In genomic region chr11:67113231-67113721, GRCh38 we compare ENCODE assay signal across 10 cellular contexts. TPM values are rescaled to one million over a fixed set of nuclear protein-coding genes. Genes with fewer than 3 reads are reported as not detected.
A peak's percentile ranks its signal among the peaks of the same experiment; 100 is the strongest.
DNase-seq lines count a peak whose midpoint lies in the region; ATAC-seq and TF ChIP-seq lines count a peak whose summit lies in the region.
"Had no signal": no experiment of that assay in that cellular context is flagged by ENCODE, and none has a peak within 500 bp of the region (broad histone marks: within the 10 kb centered on the region; RNA-seq: fewer than 3 reads in every experiment).

No MANE protein-coding gene starts in this region.

- no peaks in the 10 kb centered on the region for H3K27me3 Mint-ChIP-seq in chondrocyte (ENCODE audit: low read depth)

- in situ Hi-C loops in KBM-7 (cut with MboI; ENCODE audit: low pct_unique_long_range_greater_than_20kb, low sequenced_read_pairs): no loop called here

- intact Hi-C loops in esophagus muscularis mucosa (cut with DNase I): no loop called here

- H3K4me1 ChIP-seq in esophagus muscularis mucosa: peaks cover 15 to 32% (median 23%) of the 10 kb centered on the region in 4 donors

- no peak overlapping the region for H3K27ac ChIP-seq in esophagus muscularis mucosa (replicated peaks in 1 of 4)
- H3K27ac ChIP-seq: parathyroid adenoma had no signal

- 88% methylated on average over 5 of the region's 5 CpGs for WGBS in esophagus muscularis mucosa

- TF ChIP-seq POLR2A in esophagus muscularis mucosa (IDR thresholded peaks at IDR 0.05; ENCODE audit: low read depth): no peak

- H3K36me3 ChIP-seq in MG63 (no peaks in the 10 kb centered on the region), esophagus muscularis mucosa (no peaks in the 10 kb centered on the region)

- no peaks in the 10 kb centered on the region for H3K9me3 Mint-ChIP-seq in chondrocyte (ENCODE audit: low read depth)

- no peaks in the 10 kb centered on the region for H3K9me3 ChIP-seq in MG63
- H3K9me3 ChIP-seq in esophagus muscularis mucosa: no peaks in the 10 kb centered on the region

- DNase-seq in GM12864 (ENCODE audit: low read depth) (peak; percentile 98), KBM-7 (peak; percentile 52), chondrocyte (ENCODE audit: low spot score) (peak; percentile 55), MG63 (no peak), cerebellar nuclear complex (lab: John Stamatoyannopoulos, UW) (no peak), esophagus muscularis mucosa (ENCODE audit: extremely low spot score) (no peak)
- DNase-seq: NCI-H226 had no signal

- peaks cover 9% of the 10 kb centered on the region for H3K4me1 Mint-ChIP-seq in chondrocyte (ENCODE audit: low read depth)

- H3K4me3 ChIP-seq in GM12864 (ENCODE audit: low read depth, low read length): no peak overlapping the region
- H3K4me3 ChIP-seq in MG63: no peak overlapping the region
- H3K4me3 ChIP-seq in esophagus muscularis mucosa: no peak overlapping the region

- TF ChIP-seq CTCF in GM12864 (IDR thresholded peaks at IDR 0.05; ENCODE audit: low read depth, low read length, missing control alignments): peak; percentile 2
- TF ChIP-seq CTCF in chondrocyte (IDR thresholded peaks at IDR 0.05): no peak
- no peak for TF ChIP-seq CTCF in esophagus muscularis mucosa (IDR thresholded peaks at IDR 0.05)

- H3K27me3 ChIP-seq in MG63 (no peaks in the 10 kb centered on the region), esophagus muscularis mucosa (no peaks in the 10 kb centered on the region)

- H3K4me3 Mint-ChIP-seq in chondrocyte (ENCODE audit: unreplicated experiment): no peak overlapping the region

- H3K36me3 Mint-ChIP-seq in chondrocyte (ENCODE audit: low read depth): no peaks in the 10 kb centered on the region

- no peak overlapping the region for H3K27ac Mint-ChIP-seq in chondrocyte (ENCODE audit: unreplicated experiment)

- no peak for TF ChIP-seq EP300 in esophagus muscularis mucosa (IDR thresholded peaks at IDR 0.05)

- peak; percentile 40 for ATAC-seq in GM21367 (IDR thresholded peaks at IDR 0.05; ENCODE audit: unreplicated experiment)
- no peak for ATAC-seq in HG03378 (IDR thresholded peaks at IDR 0.05; ENCODE audit: unreplicated experiment)

RNA-seq across cellular contexts. Expression of gene KDM2A, which starts 5.8 kb away (rescaled TPM):
- total RNA-seq in chondrocyte: 53.5 to 58.1 TPM (median 54.3 TPM) in 3 replicates
- 11.8 and 16.7 TPM in 2 replicates for total RNA-seq in MG63 (2014; rRNA removed; shearing (Covaris generic); ENCODE audit: low replicate concordance)
- 10 to 100 TPM; 44.9 to 69.5 (median 51.4) TPM for total RNA-seq in esophagus muscularis mucosa

RNA-seq across cellular contexts. Expression of gene RHOD, which starts 56.6 kb away (rescaled TPM):
- total RNA-seq in chondrocyte (17.4 to 26.5 TPM (median 26.0 TPM) in 3 replicates), esophagus muscularis mucosa (10 to 100 TPM; 14.4 to 34.7 (median 20.4) TPM)
- 27.9 and 85.6 TPM in 2 replicates for total RNA-seq in MG63 (2014; rRNA removed; shearing (Covaris generic); ENCODE audit: low replicate concordance)

Comparison
In these comparisons a context has a peak if more than half of its experiments do, and no peak if none do; other contexts are left out.
1. DNase-seq: peak in GM12864 (single experiment), KBM-7 (single experiment) and chondrocyte (single experiment); none in MG63 (single experiment), cerebellar nuclear complex (0 of 2) and esophagus muscularis mucosa (single experiment).